In genomic region chr10:80161321-80162084, GRCh38 we compare ENCODE assay signal across 10 cellular contexts. TPM values are rescaled to one million over a fixed set of nuclear protein-coding genes. Genes with fewer than 3 reads are reported as not detected.
DNase-seq lines count a peak whose midpoint lies in the region; ATAC-seq and TF ChIP-seq lines count a peak whose summit lies in the region.
"Had no signal": no experiment of that assay in that cellular context is flagged by ENCODE, and none has a peak within 500 bp of the region (broad histone marks: within the 10 kb centered on the region; RNA-seq: fewer than 3 reads in every experiment).

No MANE protein-coding gene starts in this region.

- H3K4me3 ChIP-seq in CD4-positive, CD25-positive, alpha-beta regulatory T cell (ENCODE audit: low read depth, low read length), result no peak overlapping the region
- H3K4me3 ChIP-seq in H7 (ENCODE audit: insufficient read depth, low read depth, low read length) (no peak overlapping the region), ascending aorta (no peak overlapping the region)
- H3K4me3 ChIP-seq: SJSA1 had no signal

- peak overlapping the region in 2 of 3 donors; percentile 38 to 51 for H3K27ac Mint-ChIP-seq in CD4-positive, CD25-positive, alpha-beta regulatory T cell
- H3K27ac Mint-ChIP-seq in memory B cell, result peak overlapping the region; percentile 86

- H3K4me1 Mint-ChIP-seq in CD4-positive, CD25-positive, alpha-beta regulatory T cell, result peaks cover 0 to 11% (median 7%) of the 10 kb centered on the region in 4 donors
- H3K4me1 Mint-ChIP-seq in memory B cell, result no peaks in the 10 kb centered on the region

- no peak for DNase-seq in CD4-positive, CD25-positive, alpha-beta regulatory T cell
- peak; percentile 73 for DNase-seq in H7
- no peak for DNase-seq in ascending aorta (ENCODE audit: low spot score in 2 of 2)
- DNase-seq in memory B cell (ENCODE audit: low spot score in 2 of 2), result no peak
- DNase-seq in central memory CD4-positive, alpha-beta T cell, result no peak
- DNase-seq in mesenteric fat pad (ENCODE audit: low spot score), result no peak
- DNase-seq in CD1c-positive myeloid dendritic cell (ENCODE audit: extremely low spot score), result no peak
- DNase-seq: amniotic stem cell had no signal

- H3K27me3 Mint-ChIP-seq in CD4-positive, CD25-positive, alpha-beta regulatory T cell, result no peaks in the 10 kb centered on the region
- H3K27me3 Mint-ChIP-seq in memory B cell, result no peaks in the 10 kb centered on the region

- no peaks in the 10 kb centered on the region for H3K4me1 ChIP-seq in CD4-positive, CD25-positive, alpha-beta regulatory T cell (ENCODE audit: control insufficient read depth, insufficient read depth, low read length, poor library complexity, severe bottlenecking)
- H3K4me1 ChIP-seq in ascending aorta, result peaks cover 32 to 82% of the 10 kb centered on the region in 2 donors

- no peaks in the 10 kb centered on the region for H3K9me3 Mint-ChIP-seq in CD4-positive, CD25-positive, alpha-beta regulatory T cell
- H3K9me3 Mint-ChIP-seq in memory B cell, result no peaks in the 10 kb centered on the region

- peaks cover 100% of the 10 kb centered on the region for H3K36me3 ChIP-seq in CD4-positive, CD25-positive, alpha-beta regulatory T cell (ENCODE audit: control insufficient read depth, insufficient read depth, low read length)
- H3K36me3 ChIP-seq in H7 (replicated peaks; ENCODE audit: control insufficient read depth, insufficient read depth, low read length), result peaks cover 17% of the 10 kb centered on the region
- peaks cover 56 to 57% of the 10 kb centered on the region in 2 donors for H3K36me3 ChIP-seq in ascending aorta

- H3K27me3 ChIP-seq in CD4-positive, CD25-positive, alpha-beta regulatory T cell (ENCODE audit: control insufficient read depth, insufficient read depth, low read length), result no peaks in the 10 kb centered on the region
- H3K27me3 ChIP-seq in H7 (ENCODE audit: control insufficient read depth, insufficient read depth, low read length) (no peaks in the 10 kb centered on the region), ascending aorta (no peaks in the 10 kb centered on the region)
- H3K27me3 ChIP-seq: SJSA1 had no signal

- no peaks in the 10 kb centered on the region for H3K9me3 ChIP-seq in CD4-positive, CD25-positive, alpha-beta regulatory T cell (ENCODE audit: control insufficient read depth in 2 of 2, low read length in 2 of 2)
- no peaks in the 10 kb centered on the region for H3K9me3 ChIP-seq in ascending aorta
- H3K9me3 ChIP-seq: SJSA1 had no signal

- intact Hi-C loops in ascending aorta (cut with DNase I), result no loop called here

- H3K4me3 Mint-ChIP-seq in CD4-positive, CD25-positive, alpha-beta regulatory T cell, result no peak overlapping the region
- no peak overlapping the region for H3K4me3 Mint-ChIP-seq in memory B cell

- ATAC-seq in CD4-positive, CD25-positive, alpha-beta regulatory T cell (ENCODE audit: low read depth in 2 of 2), result no peak
- ATAC-seq in memory B cell (ENCODE audit: low read depth), result no peak
- ATAC-seq in GM18517 (IDR thresholded peaks at IDR 0.05; ENCODE audit: unreplicated experiment), result no peak

- no peak for TF ChIP-seq CTCF in ascending aorta (IDR thresholded peaks at IDR 0.05)

- no peak overlapping the region for H3K27ac ChIP-seq in CD4-positive, CD25-positive, alpha-beta regulatory T cell (ENCODE audit: insufficient read depth, low read length, poor library complexity, severe bottlenecking)
- peak overlapping the region; percentile 53 to 92 for H3K27ac ChIP-seq in ascending aorta
- H3K27ac ChIP-seq: SJSA1 had no signal

- peaks cover 76% of the 10 kb centered on the region for H3K36me3 Mint-ChIP-seq in CD4-positive, CD25-positive, alpha-beta regulatory T cell
- peaks cover 59% of the 10 kb centered on the region for H3K36me3 Mint-ChIP-seq in memory B cell

RNA-seq across cellular contexts. Expression of gene PLAC9, which starts 29.0 kb away (rescaled TPM):
- not detected for total RNA-seq in CD4-positive, CD25-positive, alpha-beta regulatory T cell
- 1 to 10 TPM in 1 of 4 donors, under 1 TPM in 1, not detected in 2; 0.33 to 1.1 TPM for polyA plus RNA-seq in CD4-positive, CD25-positive, alpha-beta regulatory T cell
- total RNA-seq in H7 (2014; rRNA removed; shearing (Covaris generic)), result 4.9 and 5.1 TPM in 2 replicates
- total RNA-seq in ascending aorta, result 221 TPM
- 94.2 TPM for total RNA-seq in mesenteric fat pad
- total RNA-seq: SJSA1 had no signal

RNA-seq across cellular contexts. Expression of gene ANXA11, which starts 43.8 kb away (rescaled TPM):
- 252 TPM for total RNA-seq in CD4-positive, CD25-positive, alpha-beta regulatory T cell
- polyA plus RNA-seq in CD4-positive, CD25-positive, alpha-beta regulatory T cell, result 100 to 1,000 TPM; 253 to 316 (median 283) TPM
- 42.1 and 67.3 TPM in 2 replicates for total RNA-seq in H7 (2014; rRNA removed; shearing (Covaris generic))
- total RNA-seq in ascending aorta (237 TPM), mesenteric fat pad (456 TPM)

Comparison
In these comparisons a context has a peak if more than half of its experiments do, and no peak if none do; other contexts are left out.
1. RNA of gene PLAC9, which starts 29.0 kb away (total RNA-seq): 221 TPM in ascending aorta (single experiment) and 94.2 TPM in mesenteric fat pad (single experiment); 4.9 to 5.1 TPM in H7 and not detected in CD4-positive, CD25-positive, alpha-beta regulatory T cell (single experiment); every median in the first group is over 10 times any median in the second.